11 cellular contexts compared by ENCODE assay signal in the genomic region with DNA sequence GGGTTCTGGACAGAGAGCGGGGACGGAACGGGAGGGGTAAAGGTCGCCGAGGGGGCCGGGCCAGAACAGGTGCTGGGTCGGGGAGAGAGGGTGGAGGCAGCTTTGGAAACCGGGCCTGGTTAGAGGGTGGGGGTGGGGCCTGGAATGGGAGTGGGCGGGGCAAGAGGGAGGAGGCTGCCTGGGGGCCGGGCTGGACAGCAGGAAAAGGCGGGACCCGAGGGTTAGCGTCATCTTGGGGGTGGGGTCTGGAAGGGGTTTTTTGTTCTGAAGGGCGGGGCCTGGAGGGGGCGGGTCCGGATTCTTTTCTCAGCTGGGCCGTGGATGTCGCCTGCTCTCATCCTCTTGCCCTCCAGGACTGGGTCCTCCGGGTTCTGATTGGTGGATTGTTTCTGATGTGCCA. TPM values are rescaled to one million over a fixed set of nuclear protein-coding genes. Genes with fewer than 3 reads are reported as not detected.
DNase-seq lines count a peak whose midpoint lies in the region; ATAC-seq and TF ChIP-seq lines count a peak whose summit lies in the region.
"Had no signal": no experiment of that assay in that cellular context is flagged by ENCODE, and none has a peak within 500 bp of the region (broad histone marks: within the 10 kb centered on the region; RNA-seq: fewer than 3 reads in every experiment).

No MANE protein-coding gene starts in this region.

- peaks cover 17% of the 10 kb centered on the region for H3K27me3 Mint-ChIP-seq in stimulated activated memory B cell treated with anti-CD40 and anti-IgM and Interleukin-4, amounts not matched to agents 10 μg/mL and 1 μg/mL and 100 μg/mL, for 72 hours
- H3K27me3 Mint-ChIP-seq in chondrocyte (ENCODE audit: low read depth): no peaks in the 10 kb centered on the region

- H3K9me3 Mint-ChIP-seq in stimulated activated memory B cell treated with anti-CD40 and anti-IgM and Interleukin-4, amounts not matched to agents 10 μg/mL and 1 μg/mL and 100 μg/mL, for 72 hours: peaks cover 25% of the 10 kb centered on the region
- peaks cover 43% of the 10 kb centered on the region for H3K9me3 Mint-ChIP-seq in chondrocyte (ENCODE audit: low read depth)

- H3K36me3 Mint-ChIP-seq in stimulated activated memory B cell treated with anti-CD40 and anti-IgM and Interleukin-4, amounts not matched to agents 10 μg/mL and 1 μg/mL and 100 μg/mL, for 72 hours: peaks cover 17% of the 10 kb centered on the region
- H3K36me3 Mint-ChIP-seq in chondrocyte (ENCODE audit: low read depth): peaks cover 21% of the 10 kb centered on the region

- H3K4me3 ChIP-seq in astrocyte of the spinal cord (ENCODE audit: low read depth, low read length): no peak overlapping the region
- peak overlapping the region; percentile 42 for H3K4me3 ChIP-seq in iPS-18c (ENCODE audit: insufficient read depth, low read depth, low read length)
- H3K4me3 ChIP-seq: tibial artery had no signal

- DNase-seq in NCI-H146 (lab: John Stamatoyannopoulos, UW) (peak; percentile 16), NCI-H146 treated with DMSO at 0.1 percent for 48 hours (lab: John Stamatoyannopoulos, UW; ENCODE audit: unreplicated experiment) (no peak), astrocyte of the spinal cord (ENCODE audit: low read depth, low spot score) (peak; percentile 24), chondrocyte (ENCODE audit: low spot score) (no peak)
- DNase-seq in effector CD4-positive, alpha-beta T cell: no peak
- DNase-seq: activated CD4-positive, alpha-beta T cell treated with anti-CD3 and anti-CD28 coated beads for 1 hour; tibial artery had no signal

- ATAC-seq in stimulated activated memory B cell treated with anti-CD40 and anti-IgM and Interleukin-4, amounts not matched to agents 10 μg/mL and 1 μg/mL and 100 μg/mL, for 72 hours: no peak
- no peak for ATAC-seq in GM21529 (IDR thresholded peaks at IDR 0.05; ENCODE audit: unreplicated experiment)

- H3K4me3 Mint-ChIP-seq in stimulated activated memory B cell treated with anti-CD40 and anti-IgM and Interleukin-4, amounts not matched to agents 10 μg/mL and 1 μg/mL and 100 μg/mL, for 72 hours: peak overlapping the region; percentile 16
- H3K4me3 Mint-ChIP-seq in chondrocyte (ENCODE audit: unreplicated experiment): no peak overlapping the region

- peaks cover 9% of the 10 kb centered on the region for H3K4me1 Mint-ChIP-seq in stimulated activated memory B cell treated with anti-CD40 and anti-IgM and Interleukin-4, amounts not matched to agents 10 μg/mL and 1 μg/mL and 100 μg/mL, for 72 hours
- H3K4me1 Mint-ChIP-seq in chondrocyte (ENCODE audit: low read depth): peaks cover 10% of the 10 kb centered on the region

- in situ Hi-C loops in astrocyte of the spinal cord (cut with HindIII; ENCODE audit: low sequenced_read_pairs): no loop called here

- H3K9me3 ChIP-seq in iPS-18c (ENCODE audit: control insufficient read depth, insufficient read depth, low read length): no peaks in the 10 kb centered on the region

- H3K27ac Mint-ChIP-seq in stimulated activated memory B cell treated with anti-CD40 and anti-IgM and Interleukin-4, amounts not matched to agents 10 μg/mL and 1 μg/mL and 100 μg/mL, for 72 hours: no peak overlapping the region
- H3K27ac Mint-ChIP-seq in chondrocyte (ENCODE audit: unreplicated experiment): no peak overlapping the region

- no peak for TF ChIP-seq CTCF in astrocyte of the spinal cord (IDR thresholded peaks at IDR 0.05; ENCODE audit: low read depth, low read length)
- TF ChIP-seq CTCF in chondrocyte (IDR thresholded peaks at IDR 0.05): no peak

RNA-seq across cellular contexts. Expression of gene ZNF813, which starts 4.3 kb away (rescaled TPM):
- total RNA-seq in chondrocyte: 2.2 to 2.6 TPM (median 2.4 TPM) in 3 replicates
- total RNA-seq: NCI-H460 had no signal

RNA-seq across cellular contexts. Expression of gene ZNF761, which starts 31.5 kb away (rescaled TPM):
- total RNA-seq in chondrocyte: 7.0 to 8.0 TPM (median 8.0 TPM) in 3 replicates

Comparison
In these comparisons a context has a peak if more than half of its experiments do, and no peak if none do; other contexts are left out.
1. DNase-seq: peak in NCI-H146 (single experiment) and astrocyte of the spinal cord (single experiment); none in NCI-H146 treated with DMSO at 0.1 percent for 48 hours (single experiment), effector CD4-positive, alpha-beta T cell (single experiment) and chondrocyte (single experiment).